In genomic region chr7:12496901-12497674, GRCh38 we compare ENCODE assay signal across 8 cellular contexts.
DNase-seq lines count a peak whose midpoint lies in the region; ATAC-seq and FAIRE-seq lines count a peak whose summit lies in the region.
"Not testable (repeated sequence)": the region's sequence is repeated elsewhere in the genome, so short reads cannot be mapped to it uniquely, and the experiment has no call there.

No MANE protein-coding gene starts in this region.

- not testable (repeated sequence) for H3K4me1 Mint-ChIP-seq in activated naive CD8-positive, alpha-beta T cell treated with anti-CD3 and anti-CD28 coated beads, Interleukin-2, amount 50 U/mL, for 24 hours; memory B cell

- H3K27ac Mint-ChIP-seq in activated naive CD8-positive, alpha-beta T cell treated with anti-CD3 and anti-CD28 coated beads, Interleukin-2, amount 50 U/mL, for 24 hours; memory B cell: not testable (repeated sequence)

- H3K9me3 Mint-ChIP-seq in activated naive CD8-positive, alpha-beta T cell treated with anti-CD3 and anti-CD28 coated beads, Interleukin-2, amount 50 U/mL, for 24 hours; memory B cell: not testable (repeated sequence)

- H3K27me3 Mint-ChIP-seq in activated naive CD8-positive, alpha-beta T cell treated with anti-CD3 and anti-CD28 coated beads, Interleukin-2, amount 50 U/mL, for 24 hours; memory B cell: not testable (repeated sequence)

- FAIRE-seq in urothelium cell line (lab: Jason Lieb, UNC): not testable (repeated sequence)

- DNase-seq in DMS53 treated with DMSO at 0.1 percent for 48 hours (lab: John Stamatoyannopoulos, UW; ENCODE audit: unreplicated experiment): peak; percentile 66
- peak; percentile 15 for DNase-seq in HPDE6-E6E7 (ENCODE audit: extremely low spot score)
- DNase-seq in NCI-H187 (lab: John Stamatoyannopoulos, UW): peak; percentile 7 to 36
- DNase-seq in OCI-M1 (lab: John Stamatoyannopoulos, UW): peak; percentile 79
- DNase-seq in activated naive CD8-positive, alpha-beta T cell treated with anti-CD3 and anti-CD28 coated beads, Interleukin-2, amount 50 U/mL, for 24 hours; memory B cell (ENCODE audit: low spot score in 2 of 2): not testable (repeated sequence)
- peak; percentile 39 for DNase-seq in fibroblast of gingiva (ENCODE audit: low read depth)
- peak; percentile 14 for DNase-seq in urothelium cell line (ENCODE audit: low spot score)

- peak overlapping the region; percentile 26 for H3K4me3 Mint-ChIP-seq in activated naive CD8-positive, alpha-beta T cell treated with anti-CD3 and anti-CD28 coated beads, Interleukin-2, amount 50 U/mL, for 24 hours
- peak overlapping the region; percentile 46 for H3K4me3 Mint-ChIP-seq in memory B cell

- H3K36me3 Mint-ChIP-seq in activated naive CD8-positive, alpha-beta T cell treated with anti-CD3 and anti-CD28 coated beads, Interleukin-2, amount 50 U/mL, for 24 hours (ENCODE audit: low read depth); memory B cell: not testable (repeated sequence)

- not testable (repeated sequence) for ATAC-seq in activated naive CD8-positive, alpha-beta T cell treated with anti-CD3 and anti-CD28 coated beads, Interleukin-2, amount 50 U/mL, for 24 hours; memory B cell (ENCODE audit: low read depth)
